8 cellular contexts compared by ENCODE assay signal in the genomic region with DNA sequence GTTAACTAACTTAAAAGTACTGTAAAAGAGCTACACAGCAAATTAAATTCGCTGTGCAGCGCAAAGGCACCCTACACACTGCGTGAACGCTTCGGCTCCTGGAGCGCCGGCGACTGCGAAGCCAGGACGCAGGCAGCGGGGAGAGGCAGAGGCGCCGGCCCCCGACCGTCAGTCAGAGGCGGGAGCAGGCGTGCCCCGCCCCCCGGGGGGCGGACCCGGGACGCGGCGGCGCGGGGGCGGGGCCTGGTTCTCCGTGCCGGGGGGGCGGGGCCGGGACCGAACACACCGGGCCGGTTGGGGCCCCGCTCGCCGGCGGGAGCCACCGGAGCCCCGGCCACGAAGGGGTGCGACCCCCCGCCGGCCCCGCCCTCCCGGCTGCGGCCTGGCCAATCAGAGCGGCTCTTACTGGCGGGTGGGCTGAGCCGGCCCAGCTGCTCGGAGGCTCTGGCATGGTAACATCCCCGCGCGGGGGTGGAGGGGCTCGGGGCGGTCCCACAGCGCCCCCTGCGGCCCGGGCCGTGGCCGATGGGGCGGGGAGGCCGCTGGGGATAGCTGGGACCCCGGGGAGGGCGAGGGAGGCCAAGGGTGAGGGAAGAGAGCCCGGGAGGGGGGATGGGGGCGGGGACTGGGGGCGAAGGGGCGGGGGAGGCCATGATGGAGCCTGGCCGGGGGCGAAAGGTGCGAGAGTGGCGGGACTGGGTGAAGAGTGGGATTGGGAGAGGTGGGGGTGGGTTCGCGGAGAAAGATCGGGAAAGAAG. TPM values are rescaled to one million over a fixed set of nuclear protein-coding genes. Genes with fewer than 3 reads are reported as not detected.
DNase-seq lines count a peak whose midpoint lies in the region; ATAC-seq and TF ChIP-seq lines count a peak whose summit lies in the region.

A gene (plus strand): TSS at position 420 of the 758 bp plus-strand sequence. CDS start 30 bp downstream, at position 450.

- no peak; the same call in 1 of the 2 replicates for TF ChIP-seq CTCF in AG10803 (conservative IDR thresholded peaks at IDR 0.05; ENCODE audit: low read length)
- TF ChIP-seq CTCF in chondrocyte (IDR thresholded peaks at IDR 0.05): peak; percentile 78

- H3K9me3 Mint-ChIP-seq in chondrocyte (ENCODE audit: low read depth): no peaks in the 10 kb centered on the region

- DNase-seq in AG10803 (ENCODE audit: low read depth): peak; percentile 78
- DNase-seq in NCI-H345 treated with DMSO at 0.1 percent for 48 hours (lab: John Stamatoyannopoulos, UW; ENCODE audit: unreplicated experiment): peak; percentile 9
- DNase-seq in activated CD4-positive, alpha-beta T cell treated with anti-CD3 and anti-CD28 coated beads for 24 hours (ENCODE audit: low read depth in 2 of 2): peak; percentile 65 to 73
- no peak for DNase-seq in chondrocyte (ENCODE audit: low spot score)
- DNase-seq in left colon: peak; percentile 85 to 91
- peak; percentile 87 for DNase-seq in stimulated activated CD4-positive, alpha-beta T cell treated with anti-CD3 and anti-CD28 coated beads, Interleukin-1b, Interleukin-23, amount 100 ng/mL, for 48 hours

- ATAC-seq in GM18909 (IDR thresholded peaks at IDR 0.05; ENCODE audit: poor library complexity, unreplicated experiment) (peak; percentile 76), HG03159 (IDR thresholded peaks at IDR 0.05; ENCODE audit: unreplicated experiment) (peak; percentile 78), left colon (peak; percentile 94)

- H3K4me1 Mint-ChIP-seq in chondrocyte (ENCODE audit: low read depth): peaks cover 29% of the 10 kb centered on the region

- H3K36me3 Mint-ChIP-seq in chondrocyte (ENCODE audit: low read depth): no peaks in the 10 kb centered on the region

- peak within 1 kb of the TSS; percentile 74 for H3K4me3 ChIP-seq in AG10803 (ENCODE audit: low read length)

- peak within 1 kb of the TSS; percentile 93 for H3K27ac Mint-ChIP-seq in chondrocyte (ENCODE audit: unreplicated experiment)

- peak within 1 kb of the TSS; percentile 84 for H3K4me3 Mint-ChIP-seq in chondrocyte (ENCODE audit: unreplicated experiment)

- intact Hi-C loops in left colon (cut with DNase I, micrococcal nuclease): no loop called here

- H3K27me3 Mint-ChIP-seq in chondrocyte (ENCODE audit: low read depth): peaks cover 1% of the 10 kb centered on the region

RNA-seq across cellular contexts. Expression of the gene that starts here (rescaled TPM):
- total RNA-seq in chondrocyte: 12.5 to 23.9 TPM (median 15.1 TPM) in 3 replicates
- 10 to 100 TPM; 12.6 to 13.6 TPM for total RNA-seq in left colon
